Comparison of ENCODE assay signal across 8 cellular contexts in genomic region chr18:3248670-3249359, GRCh38. TPM values are rescaled to one million over a fixed set of nuclear protein-coding genes. Genes with fewer than 3 reads are reported as not detected.
DNase-seq lines count a peak whose midpoint lies in the region; ATAC-seq and TF ChIP-seq lines count a peak whose summit lies in the region.

No MANE protein-coding gene starts in this region.

- H3K4me1 Mint-ChIP-seq in CD8-positive, alpha-beta memory T cell = peaks cover 57 to 79% (median 67%) of the 10 kb centered on the region in 3 donors
- peaks cover 48% of the 10 kb centered on the region for H3K4me1 Mint-ChIP-seq in T-helper 1 cell treated with Interleukin-12 subunit alpha and Interleukin-12 subunit beta and Interleukin-4 antibody, amounts not matched to agents 30 μg/mL and 1 μg/mL, for 36 hours (ENCODE audit: low read depth)

- peaks cover 49% of the 10 kb centered on the region for H3K4me1 ChIP-seq in CD8-positive, alpha-beta memory T cell (ENCODE audit: insufficient read depth, low read length)
- H3K4me1 ChIP-seq in HEK293 (ENCODE audit: control insufficient read depth, insufficient read depth, low read length) (peaks cover 11% of the 10 kb centered on the region), esophagus muscularis mucosa (peaks cover 30 to 80% (median 77%) of the 10 kb centered on the region in 4 donors), parathyroid adenoma (peaks cover 4% of the 10 kb centered on the region)

- H3K79me2 ChIP-seq in parathyroid adenoma = peaks cover 11% of the 10 kb centered on the region

- DNase-seq in CD8-positive, alpha-beta memory T cell = peak in 3 of 5 donors; percentile 19 to 65 (median 58)
- no peak for DNase-seq in esophagus muscularis mucosa (ENCODE audit: extremely low spot score)
- no peak for DNase-seq in amygdala (lab: John Stamatoyannopoulos, UW)
- no peak for DNase-seq in NCI-H1092 (lab: John Stamatoyannopoulos, UW)

- peak overlapping the region; percentile 85 to 98 (median 94) for H3K27ac Mint-ChIP-seq in CD8-positive, alpha-beta memory T cell
- peak overlapping the region; percentile 95 for H3K27ac Mint-ChIP-seq in T-helper 1 cell treated with Interleukin-12 subunit alpha and Interleukin-12 subunit beta and Interleukin-4 antibody, amounts not matched to agents 30 μg/mL and 1 μg/mL, for 36 hours

- peak overlapping the region; percentile 82 for H3K9ac ChIP-seq in parathyroid adenoma

- H3K4me3 Mint-ChIP-seq in CD8-positive, alpha-beta memory T cell = peak overlapping the region; percentile 92 to 98 (median 94)
- peak overlapping the region; percentile 86 for H3K4me3 Mint-ChIP-seq in T-helper 1 cell treated with Interleukin-12 subunit alpha and Interleukin-12 subunit beta and Interleukin-4 antibody, amounts not matched to agents 30 μg/mL and 1 μg/mL, for 36 hours

- H3K36me3 Mint-ChIP-seq in CD8-positive, alpha-beta memory T cell = peaks cover 17 to 47% (median 17%) of the 10 kb centered on the region in 3 donors
- H3K36me3 Mint-ChIP-seq in T-helper 1 cell treated with Interleukin-12 subunit alpha and Interleukin-12 subunit beta and Interleukin-4 antibody, amounts not matched to agents 30 μg/mL and 1 μg/mL, for 36 hours (ENCODE audit: low read depth) = peaks cover 48% of the 10 kb centered on the region

- H2AFZ ChIP-seq in parathyroid adenoma = peak overlapping the region; percentile 79

- WGBS in esophagus muscularis mucosa = 14% methylated on average over 9 of the region's 9 CpGs

- peak overlapping the region; percentile 84 for H3K4me2 ChIP-seq in parathyroid adenoma (ENCODE audit: low read length)

- H3K27me3 ChIP-seq in CD8-positive, alpha-beta memory T cell (ENCODE audit: insufficient read depth, low read length, poor library complexity, severe bottlenecking) = no peaks in the 10 kb centered on the region
- no peaks in the 10 kb centered on the region for H3K27me3 ChIP-seq in esophagus muscularis mucosa
- H3K27me3 ChIP-seq in parathyroid adenoma (ENCODE audit: control insufficient read depth, insufficient read depth, low read length) = no peaks in the 10 kb centered on the region

- peak overlapping the region; percentile 96 for H3K27ac ChIP-seq in CD8-positive, alpha-beta memory T cell (ENCODE audit: low read depth, low read length)
- no peak overlapping the region for H3K27ac ChIP-seq in HEK293 (ENCODE audit: extremely low read depth, low read depth, low read length)
- peak overlapping the region; percentile 99 to 100 (median 99) for H3K27ac ChIP-seq in esophagus muscularis mucosa (replicated peaks in 1 of 4)
- peak overlapping the region; percentile 94 for H3K27ac ChIP-seq in parathyroid adenoma

- H3K27me3 Mint-ChIP-seq in CD8-positive, alpha-beta memory T cell = peaks cover 0 to 2% of the 10 kb centered on the region in 2 donors
- no peaks in the 10 kb centered on the region for H3K27me3 Mint-ChIP-seq in T-helper 1 cell treated with Interleukin-12 subunit alpha and Interleukin-12 subunit beta and Interleukin-4 antibody, amounts not matched to agents 30 μg/mL and 1 μg/mL, for 36 hours (ENCODE audit: low read depth)

- POLR2A ChIA-PET in CD8-positive, alpha-beta memory T cell (lab: Charles Lee) = interaction anchor here (0.8 to 8.7 kb wide), 13 partner anchors 7 to 612 kb away, joined by 3 to 134 read pairs (median 5); partner anchors contain the start of genes MYL12B and SMCHD1
- POLR2A ChIA-PET in HEK293 (lab: Yijun Ruan, JAX) = interaction anchor here (0.9 to 2.4 kb wide), 7 partner anchors 8 to 687 kb away, joined by 3 to 18 read pairs (median 5); partner anchors contain the start of gene MYL12B

- peaks cover 17% of the 10 kb centered on the region for H3K36me3 ChIP-seq in CD8-positive, alpha-beta memory T cell (ENCODE audit: insufficient read depth, low read length)
- H3K36me3 ChIP-seq in HEK293 (ENCODE audit: control insufficient read depth in 2 of 2, insufficient read depth in 1 of 2, low read length in 2 of 2) (peaks cover 8 to 12% of the 10 kb centered on the region in 2 experiments), esophagus muscularis mucosa (peaks cover 7 to 22% (median 11%) of the 10 kb centered on the region in 4 donors), parathyroid adenoma (ENCODE audit: control insufficient read depth, insufficient read depth, low read length) (no peaks in the 10 kb centered on the region)

- ATAC-seq in GM21526 (IDR thresholded peaks at IDR 0.05; ENCODE audit: low FRiP score, unreplicated experiment) = no peak

- no peak for TF ChIP-seq POLR2A in esophagus muscularis mucosa (IDR thresholded peaks at IDR 0.05; ENCODE audit: low read depth)

- CTCF ChIA-PET in CD8-positive, alpha-beta memory T cell (lab: Charles Lee) = interaction anchor here (1.6 to 5.7 kb wide), 7 partner anchors 12 to 263 kb away, joined by 4 to 42 read pairs (median 23); partner anchors contain the start of gene MYL12B
- CTCF ChIA-PET in HEK293 (lab: Yijun Ruan, JAX) = interaction anchor here (0.6 to 4.1 kb wide), 6 partner anchors 24 to 417 kb away, joined by 3 to 84 read pairs (median 5); no protein-coding TSS in a partner anchor

- no peak for TF ChIP-seq CTCF in HEK293 (tag by site-specific recombination; IDR thresholded peaks at IDR 0.05)
- no peak for TF ChIP-seq CTCF in esophagus muscularis mucosa (IDR thresholded peaks at IDR 0.05)
- no peak for TF ChIP-seq CTCF in parathyroid adenoma (IDR thresholded peaks at IDR 0.05)

- intact Hi-C loops in esophagus muscularis mucosa (cut with DNase I) = loop anchor here (5.0 to 10.0 kb wide), 3 partner anchors 184 to 317 kb away; partner anchors contain the start of gene LPIN2

- H3K4me3 ChIP-seq in CD8-positive, alpha-beta memory T cell (ENCODE audit: low read length) = peak overlapping the region; percentile 96
- peak overlapping the region; percentile 98 for H3K4me3 ChIP-seq in HEK293 (ENCODE audit: low read depth, low read length)
- H3K4me3 ChIP-seq in esophagus muscularis mucosa = peak overlapping the region; percentile 87 to 98 (median 94)
- peak overlapping the region; percentile 83 for H3K4me3 ChIP-seq in parathyroid adenoma (ENCODE audit: low read depth, low read length)

- H3K9me3 ChIP-seq in CD8-positive, alpha-beta memory T cell (ENCODE audit: low read length) = no peaks in the 10 kb centered on the region
- H3K9me3 ChIP-seq in HEK293 (ENCODE audit: control insufficient read depth, insufficient read depth, low read depth, low read length) (no peaks in the 10 kb centered on the region), esophagus muscularis mucosa (no peaks in the 10 kb centered on the region), parathyroid adenoma (ENCODE audit: control insufficient read depth, low read length) (no peaks in the 10 kb centered on the region)

- H3K9me3 Mint-ChIP-seq in CD8-positive, alpha-beta memory T cell = no peaks in the 10 kb centered on the region
- no peaks in the 10 kb centered on the region for H3K9me3 Mint-ChIP-seq in T-helper 1 cell treated with Interleukin-12 subunit alpha and Interleukin-12 subunit beta and Interleukin-4 antibody, amounts not matched to agents 30 μg/mL and 1 μg/mL, for 36 hours

- TF ChIP-seq EP300 in esophagus muscularis mucosa (IDR thresholded peaks at IDR 0.05) = no peak

TF ChIP-seq in HEK293, 187 proteins besides CTCF, POLR2A, EP300 and RAD21:
- TF ChIP-seq EGR2 (tag by site-specific recombination; IDR thresholded peaks at IDR 0.05; ENCODE audit: low read depth) (no peak), KLF10 (tag by site-specific recombination; IDR thresholded peaks at IDR 0.05) (0 out of 2 replicates have a peak, but pooled peaks have one; percentile 14), ZNF426 (tag by site-specific recombination; IDR thresholded peaks at IDR 0.05) (no peak), ZNF701 (tag by site-specific recombination; IDR thresholded peaks at IDR 0.05) (no peak), ZNF354C (tag by site-specific recombination; IDR thresholded peaks at IDR 0.05; ENCODE audit: borderline replicate concordance, low read depth) (no peak), KLF1 (tag by site-specific recombination; IDR thresholded peaks at IDR 0.05) (no peak), ELK4 (IDR thresholded peaks at IDR 0.05; ENCODE audit: borderline replicate concordance, low read depth, low read length) (no peak), BCL11B (tag by site-specific recombination; IDR thresholded peaks at IDR 0.05; ENCODE audit: low read depth) (no peak), ZNF391 (tag by site-specific recombination; IDR thresholded peaks at IDR 0.05; ENCODE audit: borderline replicate concordance, low read depth) (no peak), KLF9 (tag by site-specific recombination; IDR thresholded peaks at IDR 0.05; ENCODE audit: low read depth) (0 out of 2 replicates have a peak, but pooled peaks have one; percentile 32), ZNF768 (tag by site-specific recombination; IDR thresholded peaks at IDR 0.05) (no peak), ZNF621 (tag by site-specific recombination; IDR thresholded peaks at IDR 0.05) (no peak)

RNA-seq across cellular contexts. Expression of gene MYL12A, which starts 1.2 kb away (rescaled TPM):
- total RNA-seq in CD8-positive, alpha-beta memory T cell = 100 to 1,000 TPM; 338 to 348 TPM
- polyA plus RNA-seq in CD8-positive, alpha-beta memory T cell = 3,038 TPM
- 100 to 1,000 TPM; 297 to 460 (median 380) TPM for total RNA-seq in esophagus muscularis mucosa

RNA-seq across cellular contexts. Expression of gene MYL12B, which starts 13.1 kb away (rescaled TPM):
- 100 to 1,000 TPM; 251 to 252 TPM for total RNA-seq in CD8-positive, alpha-beta memory T cell
- polyA plus RNA-seq in CD8-positive, alpha-beta memory T cell = 1,057 TPM
- total RNA-seq in esophagus muscularis mucosa = 100 to 1,000 TPM; 211 to 279 (median 244) TPM

RNA-seq across cellular contexts. Expression of gene MYOM1, which starts 29.0 kb away (rescaled TPM):
- 1 to 10 TPM in 1 of 2 experiments, under 1 TPM in 1; 0.84 to 1.2 TPM for total RNA-seq in CD8-positive, alpha-beta memory T cell
- 0.92 TPM for polyA plus RNA-seq in CD8-positive, alpha-beta memory T cell
- total RNA-seq in esophagus muscularis mucosa = 10 to 100 TPM; 13.3 to 31.7 (median 16.5) TPM

Comparison
In these comparisons a context has a peak if more than half of its experiments do, and no peak if none do; other contexts are left out.
1. DNase-seq: peak in CD8-positive, alpha-beta memory T cell (3 of 5); none in esophagus muscularis mucosa (single experiment), amygdala (0 of 56) and NCI-H1092 (single experiment).
2. RNA of gene MYOM1, which starts 29.0 kb away (total RNA-seq): 13.3 to 31.7 TPM in esophagus muscularis mucosa; 0.84 to 1.2 TPM in CD8-positive, alpha-beta memory T cell; every median in the first group is over 4 times any median in the second.
3. Peak in every context shown above with its lines, with median percentiles within 50 percentile points of each other: H3K4me3 ChIP-seq.